1 cellular context compared by ENCODE assay signal in genomic region chr2:205745661-205746407, GRCh38.
TF ChIP-seq lines count a peak whose summit lies in the region.

No MANE protein-coding gene starts in this region.

TF ChIP-seq in SK-N-SH, 30 proteins besides CTCF, POLR2A, EP300 and RAD21 (continued from another document):
- TF ChIP-seq, protein P1, sequence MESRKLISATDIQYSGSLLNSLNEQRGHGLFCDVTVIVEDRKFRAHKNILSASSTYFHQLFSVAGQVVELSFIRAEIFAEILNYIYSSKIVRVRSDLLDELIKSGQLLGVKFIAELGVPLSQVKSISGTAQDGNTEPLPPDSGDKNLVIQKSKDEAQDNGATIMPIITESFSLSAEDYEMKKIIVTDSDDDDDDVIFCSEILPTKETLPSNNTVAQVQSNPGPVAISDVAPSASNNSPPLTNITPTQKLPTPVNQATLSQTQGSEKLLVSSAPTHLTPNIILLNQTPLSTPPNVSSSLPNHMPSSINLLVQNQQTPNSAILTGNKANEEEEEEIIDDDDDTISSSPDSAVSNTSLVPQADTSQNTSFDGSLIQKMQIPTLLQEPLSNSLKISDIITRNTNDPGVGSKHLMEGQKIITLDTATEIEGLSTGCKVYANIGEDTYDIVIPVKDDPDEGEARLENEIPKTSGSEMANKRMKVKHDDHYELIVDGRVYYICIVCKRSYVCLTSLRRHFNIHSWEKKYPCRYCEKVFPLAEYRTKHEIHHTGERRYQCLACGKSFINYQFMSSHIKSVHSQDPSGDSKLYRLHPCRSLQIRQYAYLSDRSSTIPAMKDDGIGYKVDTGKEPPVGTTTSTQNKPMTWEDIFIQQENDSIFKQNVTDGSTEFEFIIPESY (IDR thresholded peaks at IDR 0.05; ENCODE audit: borderline replicate concordance, low read depth), result no peak
- TF ChIP-seq TEAD4 (IDR thresholded peaks at IDR 0.05; ENCODE audit: borderline replicate concordance, insufficient read depth), result peak; percentile 54; the same call in 1 of the 2 replicates
- no peak for TF ChIP-seq FOXM1 (IDR thresholded peaks at IDR 0.05; ENCODE audit: low read depth)
- no peak for TF ChIP-seq SIN3A (IDR thresholded peaks at IDR 0.05; ENCODE audit: borderline replicate concordance, low read depth, low read length)
- no peak for TF ChIP-seq SMC3 (IDR thresholded peaks at IDR 0.05; ENCODE audit: low read depth, low read length)
- peak; percentile 78 for TF ChIP-seq TCF12 (IDR thresholded peaks at IDR 0.05)
- TF ChIP-seq CHD2 (IDR thresholded peaks at IDR 0.05; ENCODE audit: low read length, partially characterized antibody), result peak; percentile 83
- TF ChIP-seq ELF1 (IDR thresholded peaks at IDR 0.05), result no peak
- TF ChIP-seq MXI1 (IDR thresholded peaks at IDR 0.05; ENCODE audit: low read depth, low read length), result no peak
- TF ChIP-seq POLR2AphosphoS5 (IDR thresholded peaks at IDR 0.05; ENCODE audit: low read depth, low read length), result peak; percentile 74
- TF ChIP-seq RCOR1 (IDR thresholded peaks at IDR 0.05; ENCODE audit: low read length), result peak; percentile 97
- TF ChIP-seq GATA2 (CRISPR knock-in tag; IDR thresholded peaks at IDR 0.05), result peak; percentile 83
- no peak for TF ChIP-seq EZH2phosphoT487 (IDR thresholded peaks at IDR 0.05; ENCODE audit: borderline replicate concordance, low read depth)
TF ChIP-seq in SK-N-SH: peak in this region for 7.
